In the genomic region with DNA sequence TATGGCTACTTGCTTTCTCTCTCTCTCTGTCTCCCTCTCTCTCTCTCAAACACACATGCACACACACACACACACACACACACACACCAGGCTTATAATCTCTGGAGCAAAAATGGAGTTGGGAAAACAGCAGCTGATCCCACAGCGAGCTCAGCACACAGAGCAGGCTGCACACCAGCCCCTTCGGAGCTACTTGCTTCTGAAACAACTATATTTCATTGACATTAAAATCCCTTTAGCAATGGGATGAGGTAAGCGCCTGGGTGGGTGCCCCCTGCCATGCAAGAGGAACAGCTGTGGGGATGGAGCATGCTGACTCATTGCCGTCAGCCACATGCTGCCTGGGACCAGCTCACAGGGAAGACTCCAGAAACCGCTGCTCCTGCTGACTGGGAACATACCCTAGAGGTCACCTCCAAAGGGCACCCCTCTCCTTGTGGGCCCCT, we compare ENCODE assay signal across 9 cellular contexts. TPM values are rescaled to one million over a fixed set of nuclear protein-coding genes. Genes with fewer than 3 reads are reported as not detected.
DNase-seq lines count a peak whose midpoint lies in the region; ATAC-seq and TF ChIP-seq lines count a peak whose summit lies in the region.
"Had no signal": no experiment of that assay in that cellular context is flagged by ENCODE, and none has a peak within 500 bp of the region (broad histone marks: within the 10 kb centered on the region; RNA-seq: fewer than 3 reads in every experiment).

No MANE protein-coding gene starts in this region.

- H3K4me1 Mint-ChIP-seq in CD8-positive, alpha-beta T cell (ENCODE audit: low read depth) = no peaks in the 10 kb centered on the region

- H3K36me3 ChIP-seq in HUES6 (ENCODE audit: control insufficient read depth, insufficient read depth, low read length) = peaks cover 28% of the 10 kb centered on the region
- H3K36me3 ChIP-seq in SJCRH30 = no peaks in the 10 kb centered on the region
- no peaks in the 10 kb centered on the region for H3K36me3 ChIP-seq in CD8-positive, alpha-beta T cell (ENCODE audit: insufficient read depth, low read length)

- CTCF ChIA-PET in CD8-positive, alpha-beta T cell (lab: Charles Lee) = interaction anchor here (0.6 kb wide), 1 partner anchor 44 kb away, joined by 3 read pairs; no protein-coding TSS in a partner anchor

- DNase-seq in SJCRH30 = peak; percentile 95 to 96
- DNase-seq in globus pallidus (ENCODE audit: low spot score) = peak; percentile 63
- DNase-seq in retinal pigment epithelial cell (ENCODE audit: low read depth) = peak; percentile 76
- DNase-seq in NCI-H187 (lab: John Stamatoyannopoulos, UW) = no peak
- DNase-seq in CD8-positive, alpha-beta T cell = no peak
- DNase-seq in NCI-H187 treated with DMSO at 0.1 percent for 48 hours (lab: John Stamatoyannopoulos, UW) = no peak
- DNase-seq: naive B cell had no signal

- peaks cover 22% of the 10 kb centered on the region for H3K36me3 Mint-ChIP-seq in CD8-positive, alpha-beta T cell
- H3K36me3 Mint-ChIP-seq: naive B cell had no signal

- intact Hi-C loops in CD8-positive, alpha-beta T cell (cut with DNase I, micrococcal nuclease) = no loop called here

- POLR2A ChIA-PET in CD8-positive, alpha-beta T cell (lab: Charles Lee) = no interaction called here

- H3K27me3 Mint-ChIP-seq in CD8-positive, alpha-beta T cell (ENCODE audit: low read depth) = no peaks in the 10 kb centered on the region

- H3K27me3 ChIP-seq in HUES6 (ENCODE audit: control insufficient read depth, insufficient read depth, low read length) (no peaks in the 10 kb centered on the region), SJCRH30 (no peaks in the 10 kb centered on the region)
- H3K27me3 ChIP-seq in CD8-positive, alpha-beta T cell (ENCODE audit: insufficient read depth, low read length) = no peaks in the 10 kb centered on the region

- H3K9me3 ChIP-seq in HUES6 (ENCODE audit: control insufficient read depth, insufficient read depth, low read depth, low read length) (no peaks in the 10 kb centered on the region), SJCRH30 (replicated peaks) (no peaks in the 10 kb centered on the region)
- no peaks in the 10 kb centered on the region for H3K9me3 ChIP-seq in CD8-positive, alpha-beta T cell (ENCODE audit: low read length)

- H3K27ac ChIP-seq in HUES6 (ENCODE audit: low read depth, low read length) = peak overlapping the region; percentile 48; the same call in 1 of the 2 replicates
- peak overlapping the region; percentile 81 for H3K27ac ChIP-seq in SJCRH30
- H3K27ac ChIP-seq in CD8-positive, alpha-beta T cell (ENCODE audit: low read depth, low read length) = no peak overlapping the region

- no peak for TF ChIP-seq CTCF in retinal pigment epithelial cell (conservative IDR thresholded peaks at IDR 0.05; ENCODE audit: low read depth, low read length)
- no peak for TF ChIP-seq CTCF in CD8-positive, alpha-beta T cell (IDR thresholded peaks at IDR 0.05)

- H3K4me1 ChIP-seq in HUES6 (ENCODE audit: control insufficient read depth, insufficient read depth, low read length) (peaks cover 17% of the 10 kb centered on the region), SJCRH30 (peaks cover 26% of the 10 kb centered on the region)
- H3K4me1 ChIP-seq in CD8-positive, alpha-beta T cell (ENCODE audit: insufficient read depth, low read length) = no peaks in the 10 kb centered on the region

- H3K4me3 Mint-ChIP-seq in CD8-positive, alpha-beta T cell = no peak overlapping the region
- H3K4me3 Mint-ChIP-seq: naive B cell had no signal

- no peak for ATAC-seq in CD8-positive, alpha-beta T cell
- no peak for ATAC-seq in GM18498 (IDR thresholded peaks at IDR 0.05; ENCODE audit: unreplicated experiment)

- H3K4me3 ChIP-seq in HUES6 (ENCODE audit: low read depth, low read length) (no peak overlapping the region), SJCRH30 (0 out of 2 replicates have a peak overlapping the region, but pooled peaks have one; percentile 2), retinal pigment epithelial cell (ENCODE audit: low read length) (no peak overlapping the region)
- H3K4me3 ChIP-seq in CD8-positive, alpha-beta T cell (ENCODE audit: low read depth, low read length) = no peak overlapping the region

- H3K9ac ChIP-seq in HUES6 (ENCODE audit: low read length) = no peak overlapping the region

- H3K9me3 Mint-ChIP-seq in CD8-positive, alpha-beta T cell = no peaks in the 10 kb centered on the region

- H3K27ac Mint-ChIP-seq in CD8-positive, alpha-beta T cell = no peak overlapping the region
- H3K27ac Mint-ChIP-seq: naive B cell had no signal

RNA-seq across cellular contexts. Expression of gene B3GNT5, which starts 45.7 kb away (rescaled TPM):
- total RNA-seq in SJCRH30 (2014; rRNA removed; shearing (Covaris generic)) = 16.5 and 19.7 TPM in 2 replicates
- 1 to 10 TPM; 1.1 to 1.2 TPM for total RNA-seq in CD8-positive, alpha-beta T cell

Comparison
In these comparisons a context has a peak if more than half of its experiments do, and no peak if none do; other contexts are left out.
1. DNase-seq: peak in SJCRH30 (2 of 2), globus pallidus (single experiment) and retinal pigment epithelial cell (single experiment); none in NCI-H187 (0 of 2), CD8-positive, alpha-beta T cell (0 of 7) and NCI-H187 treated with DMSO at 0.1 percent for 48 hours (single experiment).